ENCODE assay signal across 1 cellular context in the genomic region with DNA sequence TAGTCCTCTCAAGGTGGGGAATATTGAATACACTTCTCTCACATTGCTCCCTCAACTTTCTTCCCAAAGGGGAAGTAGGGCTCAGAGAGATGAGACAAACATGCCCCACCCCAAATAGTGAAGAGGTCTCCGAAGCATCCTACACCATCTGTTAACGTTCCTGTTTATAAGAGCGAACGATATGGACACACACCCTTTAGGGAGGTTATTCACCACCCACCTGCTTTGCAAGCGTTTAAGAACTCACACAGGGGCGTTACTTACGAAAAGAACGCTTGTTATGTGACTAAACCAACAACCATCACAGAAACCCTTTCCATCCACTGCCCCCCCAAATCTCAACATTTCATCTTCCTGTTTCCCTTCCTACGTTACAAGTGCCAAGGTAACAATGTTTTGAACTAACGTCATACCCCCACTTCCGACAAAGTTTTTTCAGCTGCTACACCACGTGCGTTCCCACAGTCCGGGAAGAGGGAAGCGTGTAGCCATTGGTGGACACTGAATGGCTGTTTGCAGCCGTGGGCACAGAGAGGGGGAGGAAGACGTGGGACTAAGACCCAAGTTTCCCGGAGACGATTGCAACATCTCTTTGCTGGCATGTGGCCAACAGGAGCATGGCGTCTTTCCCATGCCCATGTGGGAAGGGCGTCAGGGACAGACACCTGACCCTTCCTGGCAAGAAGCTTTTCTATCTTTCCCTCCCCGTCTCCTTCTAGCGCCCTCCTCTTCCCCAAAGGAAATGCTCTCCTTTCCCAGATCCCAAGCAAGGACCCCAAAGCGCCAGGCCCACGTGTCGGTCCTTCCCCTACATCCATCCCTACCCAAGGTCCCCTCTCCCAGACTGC.
A peak's percentile ranks its signal among the peaks of the same experiment; 100 is the strongest.
TF ChIP-seq lines count a peak whose summit lies in the region.

No MANE protein-coding gene starts in this region.

TF ChIP-seq in A549, 52 proteins besides CTCF, POLR2A, EP300 and RAD21 (continued from another document):
- TF ChIP-seq, protein P1, sequence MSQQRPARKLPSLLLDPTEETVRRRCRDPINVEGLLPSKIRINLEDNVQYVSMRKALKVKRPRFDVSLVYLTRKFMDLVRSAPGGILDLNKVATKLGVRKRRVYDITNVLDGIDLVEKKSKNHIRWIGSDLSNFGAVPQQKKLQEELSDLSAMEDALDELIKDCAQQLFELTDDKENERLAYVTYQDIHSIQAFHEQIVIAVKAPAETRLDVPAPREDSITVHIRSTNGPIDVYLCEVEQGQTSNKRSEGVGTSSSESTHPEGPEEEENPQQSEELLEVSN (IDR thresholded peaks at IDR 0.05; ENCODE audit: borderline replicate concordance, low read depth): peak; percentile 42; the same call in 1 of the 2 replicates
- TF ChIP-seq SMC3 (IDR thresholded peaks at IDR 0.05) (0 out of 3 replicates have a peak, but pooled peaks have one; percentile 7), CEBPB (IDR thresholded peaks at IDR 0.05) (peak; percentile 92 to 99), TP53 (CRISPR knock-in tag; IDR thresholded peaks at IDR 0.05) (0 out of 2 replicates have a peak, but pooled peaks have one; percentile 62), ZNF302 (CRISPR knock-in tag; IDR thresholded peaks at IDR 0.05) (no peak), SREBF2 (IDR thresholded peaks at IDR 0.05) (no peak), FOSB (CRISPR knock-in tag; IDR thresholded peaks at IDR 0.05) (peak; percentile 10; the same call in 1 of the 2 replicates), HOXA7 (CRISPR knock-in tag; IDR thresholded peaks at IDR 0.05) (0 out of 2 replicates have a peak, but pooled peaks have one; percentile 77), GATA3 (IDR thresholded peaks at IDR 0.05; ENCODE audit: borderline replicate concordance) (peak; percentile 61), ESRRA (IDR thresholded peaks at IDR 0.05; ENCODE audit: borderline replicate concordance, low read length) (no peak), MAZ (IDR thresholded peaks at IDR 0.05; ENCODE audit: borderline replicate concordance, low read depth, low read length) (no peak), RNF2 (IDR thresholded peaks at IDR 0.05; ENCODE audit: borderline replicate concordance, low read depth) (no peak), JUN (IDR thresholded peaks at IDR 0.05) (peak in 1 of 2 experiments; percentile 49; a peak in 2 of 5 replicates), HDAC2 (IDR thresholded peaks at IDR 0.05) (0 out of 2 replicates have a peak, but pooled peaks have one; percentile 47)
- TF ChIP-seq, protein P2, sequence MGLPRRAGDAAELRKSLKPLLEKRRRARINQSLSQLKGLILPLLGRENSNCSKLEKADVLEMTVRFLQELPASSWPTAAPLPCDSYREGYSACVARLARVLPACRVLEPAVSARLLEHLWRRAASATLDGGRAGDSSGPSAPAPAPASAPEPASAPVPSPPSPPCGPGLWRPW (IDR thresholded peaks at IDR 0.05): no peak
- TF ChIP-seq, protein P3, sequence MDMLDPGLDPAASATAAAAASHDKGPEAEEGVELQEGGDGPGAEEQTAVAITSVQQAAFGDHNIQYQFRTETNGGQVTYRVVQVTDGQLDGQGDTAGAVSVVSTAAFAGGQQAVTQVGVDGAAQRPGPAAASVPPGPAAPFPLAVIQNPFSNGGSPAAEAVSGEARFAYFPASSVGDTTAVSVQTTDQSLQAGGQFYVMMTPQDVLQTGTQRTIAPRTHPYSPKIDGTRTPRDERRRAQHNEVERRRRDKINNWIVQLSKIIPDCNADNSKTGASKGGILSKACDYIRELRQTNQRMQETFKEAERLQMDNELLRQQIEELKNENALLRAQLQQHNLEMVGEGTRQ (IDR thresholded peaks at IDR 0.05): peak; percentile 76
- TF ChIP-seq, protein P4, sequence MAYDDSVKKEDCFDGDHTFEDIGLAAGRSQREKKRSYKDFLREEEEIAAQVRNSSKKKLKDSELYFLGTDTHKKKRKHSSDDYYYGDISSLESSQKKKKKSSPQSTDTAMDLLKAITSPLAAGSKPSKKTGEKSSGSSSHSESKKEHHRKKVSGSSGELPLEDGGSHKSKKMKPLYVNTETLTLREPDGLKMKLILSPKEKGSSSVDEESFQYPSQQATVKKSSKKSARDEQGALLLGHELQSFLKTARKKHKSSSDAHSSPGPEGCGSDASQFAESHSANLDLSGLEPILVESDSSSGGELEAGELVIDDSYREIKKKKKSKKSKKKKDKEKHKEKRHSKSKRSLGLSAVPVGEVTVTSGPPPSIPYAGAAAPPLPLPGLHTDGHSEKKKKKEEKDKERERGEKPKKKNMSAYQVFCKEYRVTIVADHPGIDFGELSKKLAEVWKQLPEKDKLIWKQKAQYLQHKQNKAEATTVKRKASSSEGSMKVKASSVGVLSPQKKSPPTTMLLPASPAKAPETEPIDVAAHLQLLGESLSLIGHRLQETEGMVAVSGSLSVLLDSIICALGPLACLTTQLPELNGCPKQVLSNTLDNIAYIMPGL (CRISPR knock-in tag; IDR thresholded peaks at IDR 0.05; ENCODE audit: borderline replicate concordance): no peak
- TF ChIP-seq, protein P5, sequence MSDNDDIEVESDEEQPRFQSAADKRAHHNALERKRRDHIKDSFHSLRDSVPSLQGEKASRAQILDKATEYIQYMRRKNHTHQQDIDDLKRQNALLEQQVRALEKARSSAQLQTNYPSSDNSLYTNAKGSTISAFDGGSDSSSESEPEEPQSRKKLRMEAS (IDR thresholded peaks at IDR 0.05): peak; percentile 98
- TF ChIP-seq, protein P6, sequence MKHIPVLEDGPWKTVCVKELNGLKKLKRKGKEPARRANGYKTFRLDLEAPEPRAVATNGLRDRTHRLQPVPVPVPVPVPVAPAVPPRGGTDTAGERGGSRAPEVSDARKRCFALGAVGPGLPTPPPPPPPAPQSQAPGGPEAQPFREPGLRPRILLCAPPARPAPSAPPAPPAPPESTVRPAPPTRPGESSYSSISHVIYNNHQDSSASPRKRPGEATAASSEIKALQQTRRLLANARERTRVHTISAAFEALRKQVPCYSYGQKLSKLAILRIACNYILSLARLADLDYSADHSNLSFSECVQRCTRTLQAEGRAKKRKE (CRISPR knock-in tag; IDR thresholded peaks at IDR 0.05; ENCODE audit: low read depth): no peak
